Comparison of ENCODE assay signal across 9 cellular contexts in genomic region chr1:156664949-156665411, GRCh38. TPM values are rescaled to one million over a fixed set of nuclear protein-coding genes. Genes with fewer than 3 reads are reported as not detected.
DNase-seq lines count a peak whose midpoint lies in the region; ATAC-seq and TF ChIP-seq lines count a peak whose summit lies in the region.
"Had no signal": no experiment of that assay in that cellular context is flagged by ENCODE, and none has a peak within 500 bp of the region (broad histone marks: within the 10 kb centered on the region; RNA-seq: fewer than 3 reads in every experiment).

No MANE protein-coding gene starts in this region.

- no peak overlapping the region for H4K91ac ChIP-seq in H9 (ENCODE audit: insufficient read length, low read depth, low read length)

- H4K20me1 ChIP-seq in H9 (ENCODE audit: control insufficient read depth, insufficient read depth, insufficient read length), result no peaks in the 10 kb centered on the region

- H3K4me1 ChIP-seq in H9 (ENCODE audit: insufficient read depth, low read length), result peaks cover 27% of the 10 kb centered on the region; the same call in 1 of the 2 replicates
- H3K4me1 ChIP-seq in mesendoderm (ENCODE audit: control insufficient read depth, low read depth, low read length), result peaks cover 29% of the 10 kb centered on the region

- no peak overlapping the region for H3K9ac ChIP-seq in H9 (ENCODE audit: extremely low read depth, insufficient read length, low read length)
- H3K9ac ChIP-seq in mesendoderm (ENCODE audit: low read length), result peak overlapping the region; percentile 44

- H3K23me2 ChIP-seq in H9 (ENCODE audit: insufficient read length, low read depth, low read length, poor library complexity, severe bottlenecking), result no peaks in the 10 kb centered on the region

- no CpG with 5 or more reads among the region's 12 CpGs for WGBS in H9 (ENCODE audit: extremely low coverage, insufficient read length, low lambda C conversion rate)
- WGBS in mesendoderm (ENCODE audit: extremely low coverage, insufficient coverage, low lambda C conversion rate), result no CpG with 5 or more reads among the region's 12 CpGs

- peaks cover 5% of the 10 kb centered on the region for H3K27me3 Mint-ChIP-seq in H9 (ENCODE audit: low read depth)
- peaks cover 0 to 3% of the 10 kb centered on the region in 2 donors for H3K27me3 Mint-ChIP-seq in effector memory CD8-positive, alpha-beta T cell

- H3K27ac ChIP-seq in H9 (ENCODE audit: insufficient read length, low read depth, low read length) (no peak overlapping the region), mesendoderm (ENCODE audit: low read depth, low read length) (peak overlapping the region; percentile 74)
- H3K27ac ChIP-seq: C4-2B had no signal

- H4K5ac ChIP-seq in H9 (ENCODE audit: insufficient read length, low read depth, low read length) (no peak overlapping the region), mesendoderm (ENCODE audit: low read length) (no peak overlapping the region)

- H2BK120ac ChIP-seq in H9 (ENCODE audit: low read depth, low read length, poor library complexity, severe bottlenecking), result no peak overlapping the region
- no peak overlapping the region for H2BK120ac ChIP-seq in mesendoderm (ENCODE audit: low read depth, low read length)

- no peak overlapping the region for H2BK20ac ChIP-seq in H9 (ENCODE audit: low read depth, low read length, poor library complexity, severe bottlenecking)

- H3K4me2 ChIP-seq in H9 (ENCODE audit: insufficient read depth, insufficient read length, low read length) (peak overlapping the region; percentile 7), mesendoderm (ENCODE audit: low read length) (no peak overlapping the region)

- no peak for ATAC-seq in effector memory CD8-positive, alpha-beta T cell (replicated peaks)
- ATAC-seq in stimulated activated naive CD8-positive, alpha-beta T cell treated with anti-CD3 and anti-CD28 coated beads, Interleukin-15, Interleukin-2, amounts not matched to agents 100 U/mL and 50 U/mL, for 24 hours, result no peak
- ATAC-seq in HG03097 (IDR thresholded peaks at IDR 0.05; ENCODE audit: low FRiP score, unreplicated experiment) (no peak), GM21515 (IDR thresholded peaks at IDR 0.05; ENCODE audit: unreplicated experiment) (no peak)

- H2BK15ac ChIP-seq in H9 (ENCODE audit: low read depth, low read length), result no peak overlapping the region
- H2BK15ac ChIP-seq in mesendoderm (replicated peaks; ENCODE audit: low read depth), result no peak overlapping the region

- no peak overlapping the region for H4K8ac ChIP-seq in H9 (replicated peaks; ENCODE audit: insufficient read length, low read depth, low read length)
- H4K8ac ChIP-seq in mesendoderm (ENCODE audit: low read depth, low read length), result no peak overlapping the region

- no peaks in the 10 kb centered on the region; a peak in 1 of 7 replicates for H3K36me3 Mint-ChIP-seq in H9 (ENCODE audit: insufficient read depth in 1 of 3, low read depth in 3 of 3)
- peaks cover 6% of the 10 kb centered on the region for H3K36me3 Mint-ChIP-seq in effector memory CD8-positive, alpha-beta T cell (ENCODE audit: insufficient read depth)

- DNase-seq in A172 (ENCODE audit: low spot score), result peak; percentile 83
- DNase-seq in H9, result peak; percentile 62
- peak; percentile 66 for DNase-seq in cerebellar cortex (ENCODE audit: low spot score)
- DNase-seq in mesendoderm, result peak; percentile 91
- DNase-seq in effector memory CD8-positive, alpha-beta T cell, result no peak
- no peak for DNase-seq in stimulated activated naive CD8-positive, alpha-beta T cell treated with anti-CD3 and anti-CD28 coated beads, Interleukin-15, Interleukin-2, amounts not matched to agents 100 U/mL and 50 U/mL, for 24 hours

- H3K4me1 Mint-ChIP-seq in H9, result peaks cover 92 to 97% of the 10 kb centered on the region in 2 experiments
- peaks cover 20% of the 10 kb centered on the region in 2 donors for H3K4me1 Mint-ChIP-seq in effector memory CD8-positive, alpha-beta T cell (ENCODE audit: low read depth in 2 of 2)

- H3K18ac ChIP-seq in H9 (ENCODE audit: insufficient read length, low read depth, low read length) (peak overlapping the region; percentile 70), mesendoderm (ENCODE audit: low read length) (peak overlapping the region; percentile 72)

- no peak overlapping the region for H2AFZ ChIP-seq in H9 (ENCODE audit: low read length)

- H3K79me1 ChIP-seq in H9 (ENCODE audit: insufficient read depth, low read depth, low read length, poor library complexity, severe bottlenecking), result no peaks in the 10 kb centered on the region
- no peaks in the 10 kb centered on the region for H3K79me1 ChIP-seq in mesendoderm (ENCODE audit: low read length)

- no peak overlapping the region for H2BK12ac ChIP-seq in H9 (ENCODE audit: insufficient read length, low read depth, low read length)

- H3K36me3 ChIP-seq in mesendoderm (ENCODE audit: control insufficient read depth, insufficient read depth, low read length), result no peaks in the 10 kb centered on the region

- H3K56ac ChIP-seq in H9 (ENCODE audit: insufficient read length, low read depth, low read length), result no peak overlapping the region
- H3K56ac ChIP-seq in mesendoderm (ENCODE audit: low read length), result peak overlapping the region; percentile 64

- no peak for TF ChIP-seq CTCF in H9 (conservative IDR thresholded peaks at IDR 0.05)

- H3T11ph ChIP-seq in H9 (ENCODE audit: low read length), result no peak overlapping the region

- H3K23ac ChIP-seq in H9 (ENCODE audit: insufficient read length, low read depth, low read length) (no peak overlapping the region), mesendoderm (ENCODE audit: low read length) (peak overlapping the region; percentile 34)

- H3K4ac ChIP-seq in H9 (ENCODE audit: low read depth, low read length) (no peak overlapping the region; the same call in 1 of the 2 replicates), mesendoderm (ENCODE audit: low read depth, low read length) (peak overlapping the region; percentile 46)

- H3K27ac Mint-ChIP-seq in H9, result peak overlapping the region in 2 of 3 experiments; percentile 93 to 96; a peak in 6 of 7 replicates
- H3K27ac Mint-ChIP-seq in effector memory CD8-positive, alpha-beta T cell, result no peak overlapping the region

- peak overlapping the region; percentile 46 for H3K14ac ChIP-seq in H9 (ENCODE audit: insufficient read depth, low read length)

- H3K9me3 Mint-ChIP-seq in H9, result no peaks in the 10 kb centered on the region; a peak in 1 of 5 replicates
- no peaks in the 10 kb centered on the region for H3K9me3 Mint-ChIP-seq in effector memory CD8-positive, alpha-beta T cell

- H3K9me3 ChIP-seq in H9 (ENCODE audit: control insufficient read depth, low read depth, low read length), result no peaks in the 10 kb centered on the region

- H3K27me3 ChIP-seq in H9 (ENCODE audit: insufficient read depth, low read length) (no peaks in the 10 kb centered on the region), mesendoderm (ENCODE audit: insufficient read depth, low read length, poor library complexity) (no peaks in the 10 kb centered on the region)

- H3K4me3 ChIP-seq in mesendoderm (ENCODE audit: low read length), result no peak overlapping the region

- H2AK5ac ChIP-seq in H9 (ENCODE audit: insufficient read length, low read length) (no peak overlapping the region), mesendoderm (ENCODE audit: low read length) (no peak overlapping the region)

- H2BK5ac ChIP-seq in H9 (ENCODE audit: insufficient read length, low read length) (no peak overlapping the region), mesendoderm (ENCODE audit: low read length) (no peak overlapping the region)

- peak overlapping the region in 1 of 2 experiments; percentile 65; a peak in 2 of 5 replicates for H3K4me3 Mint-ChIP-seq in H9
- no peak overlapping the region for H3K4me3 Mint-ChIP-seq in effector memory CD8-positive, alpha-beta T cell

- no peaks in the 10 kb centered on the region for H3K79me2 ChIP-seq in H9 (ENCODE audit: insufficient read depth, low read length)
- H3K79me2 ChIP-seq in mesendoderm (ENCODE audit: control insufficient read depth, insufficient read depth, low read length), result no peaks in the 10 kb centered on the region

RNA-seq across cellular contexts. Expression of gene NES, which starts 12.2 kb away (rescaled TPM):
- total RNA-seq in A172 (2014; rRNA removed; shearing (Covaris generic)), result 60.4 and 105 TPM in 2 replicates
- total RNA-seq in H9 (2021), result 167 and 168 TPM in 2 replicates
- 77.7 TPM for polyA plus RNA-seq in mesendoderm (2013, experiment 1 of 2)
- polyA plus RNA-seq in mesendoderm (2013, experiment 2 of 2), result 79.9 TPM

RNA-seq across cellular contexts. Expression of gene BCAN, which starts 23.1 kb away (rescaled TPM):
- not detected in 2 replicates for total RNA-seq in A172 (2014; rRNA removed; shearing (Covaris generic))
- total RNA-seq in H9 (2021), result 0.88 and 1.2 TPM in 2 replicates
- 0.88 TPM for polyA plus RNA-seq in mesendoderm (2013, experiment 1 of 2)
- 0.91 TPM for polyA plus RNA-seq in mesendoderm (2013, experiment 2 of 2)

RNA-seq across cellular contexts. Expression of gene CRABP2, which starts 40.4 kb away (rescaled TPM):
- total RNA-seq in A172 (2014; rRNA removed; shearing (Covaris generic)), result 5.4 and 6.3 TPM in 2 replicates
- 180 and 184 TPM in 2 replicates for total RNA-seq in H9 (2021)
- 52.0 TPM for polyA plus RNA-seq in mesendoderm (2013, experiment 1 of 2)
- 49.6 TPM for polyA plus RNA-seq in mesendoderm (2013, experiment 2 of 2)

RNA-seq across cellular contexts. Expression of gene HAPLN2, which starts 45.8 kb away (rescaled TPM):
- total RNA-seq in A172 (2014; rRNA removed; shearing (Covaris generic)), result 0.26 TPM in 1 of 2 replicates, not detected in the other
- 0.44 and 0.46 TPM in 2 replicates for total RNA-seq in H9 (2021)
- not detected for polyA plus RNA-seq in mesendoderm (2013, experiment 1 of 2)
- 0.04 TPM for polyA plus RNA-seq in mesendoderm (2013, experiment 2 of 2)

Comparison
In these comparisons a context has a peak if more than half of its experiments do, and no peak if none do; other contexts are left out.
1. DNase-seq: peak in A172 (single experiment), H9 (single experiment), cerebellar cortex (single experiment) and mesendoderm (single experiment); none in effector memory CD8-positive, alpha-beta T cell (0 of 3) and stimulated activated naive CD8-positive, alpha-beta T cell treated with anti-CD3 and anti-CD28 coated beads, Interleukin-15, Interleukin-2, amounts not matched to agents 100 U/mL and 50 U/mL, for 24 hours (single experiment).
2. H3K27ac Mint-ChIP-seq: peak in H9 (2 of 3); none in effector memory CD8-positive, alpha-beta T cell (0 of 2).
3. RNA of gene CRABP2, which starts 40.4 kb away (total RNA-seq): 180 to 184 TPM in H9; 5.4 to 6.3 TPM in A172; every median in the first group is over 10 times any median in the second.